ENCODE assay signal across 8 cellular contexts in the genomic region with DNA sequence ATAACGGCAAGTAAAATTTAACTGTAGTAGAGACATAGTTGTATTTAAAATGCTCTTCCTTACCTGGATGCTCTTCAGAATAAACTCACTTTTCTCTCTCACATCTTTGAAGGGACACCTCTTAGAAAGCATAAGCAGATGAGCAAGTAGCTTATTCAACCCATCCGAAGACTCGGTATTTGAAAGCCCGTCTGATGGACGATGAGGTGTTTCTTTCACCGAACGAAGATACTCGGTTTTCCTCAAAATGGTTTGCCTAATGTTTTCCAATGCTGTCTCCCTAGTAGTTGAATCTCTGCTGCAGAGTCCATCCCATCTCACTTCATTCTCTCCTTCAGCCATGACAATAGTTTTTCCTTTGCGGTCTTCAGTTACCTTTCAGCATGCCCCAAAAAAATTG. TPM values are rescaled to one million over a fixed set of nuclear protein-coding genes. Genes with fewer than 3 reads are reported as not detected.
DNase-seq lines count a peak whose midpoint lies in the region; ATAC-seq, FAIRE-seq and TF ChIP-seq lines count a peak whose summit lies in the region.

No MANE protein-coding gene starts in this region.

- TF ChIP-seq CTCF in HEK293 (tag by site-specific recombination; IDR thresholded peaks at IDR 0.05) (no peak), D721Med (IDR thresholded peaks at IDR 0.05; ENCODE audit: insufficient read depth, missing control alignments) (no peak)

- H3K36me3 ChIP-seq in ACC112 (ENCODE audit: insufficient read depth, low read length) (no peaks in the 10 kb centered on the region), HEK293 (ENCODE audit: control insufficient read depth in 2 of 2, insufficient read depth in 1 of 2, low read length in 2 of 2) (no peaks in the 10 kb centered on the region)

- H3K4me3 Mint-ChIP-seq in stimulated activated naive B cell treated with anti-CD40 and anti-IgM and Interleukin-4, amounts not matched to agents 10 μg/mL and 1 μg/mL and 100 μg/mL, for 72 hours, result peak overlapping the region; percentile 92 to 94

- CTCF ChIA-PET in HEK293 (lab: Yijun Ruan, JAX), result interaction anchor here (0.6 to 1.5 kb wide), 5 partner anchors 10 to 1640 kb away, joined by 3 read pairs; no protein-coding TSS in a partner anchor

- H3K4me1 ChIP-seq in ACC112 (ENCODE audit: control insufficient read depth, insufficient read depth, low read length, unreplicated experiment) (peaks cover 21% of the 10 kb centered on the region), HEK293 (ENCODE audit: control insufficient read depth, insufficient read depth, low read length) (peaks cover 6% of the 10 kb centered on the region; the same call in 1 of the 2 replicates)

- H3K27ac ChIP-seq in ACC112 (ENCODE audit: low read depth, low read length) (peak overlapping the region; percentile 92; the same call in 1 of the 2 replicates), HEK293 (ENCODE audit: extremely low read depth, low read depth, low read length) (peak overlapping the region; percentile 94; the same call in 1 of the 2 replicates)

- peaks cover 27 to 46% of the 10 kb centered on the region in 2 donors for H3K4me1 Mint-ChIP-seq in stimulated activated naive B cell treated with anti-CD40 and anti-IgM and Interleukin-4, amounts not matched to agents 10 μg/mL and 1 μg/mL and 100 μg/mL, for 72 hours

- peak overlapping the region; percentile 76 to 96 for H3K27ac Mint-ChIP-seq in activated naive CD4-positive, alpha-beta T cell treated with anti-CD3 and anti-CD28 coated beads, Interleukin-2, amount 50 U/mL, for 72 hours
- H3K27ac Mint-ChIP-seq in stimulated activated naive B cell treated with anti-CD40 and anti-IgM and Interleukin-4, amounts not matched to agents 10 μg/mL and 1 μg/mL and 100 μg/mL, for 72 hours, result peak overlapping the region; percentile 74

- ATAC-seq in activated naive CD4-positive, alpha-beta T cell treated with anti-CD3 and anti-CD28 coated beads, Interleukin-2, amount 50 U/mL, for 72 hours, result no peak
- ATAC-seq in stimulated activated naive B cell treated with anti-CD40 and anti-IgM and Interleukin-4, amounts not matched to agents 10 μg/mL and 1 μg/mL and 100 μg/mL, for 72 hours (replicated peaks), result no peak
- no peak for ATAC-seq in HG03565 (IDR thresholded peaks at IDR 0.05; ENCODE audit: unreplicated experiment)

- H3K9me3 Mint-ChIP-seq in activated naive CD4-positive, alpha-beta T cell treated with anti-CD3 and anti-CD28 coated beads, Interleukin-2, amount 50 U/mL, for 72 hours, result no peaks in the 10 kb centered on the region
- no peaks in the 10 kb centered on the region for H3K9me3 Mint-ChIP-seq in stimulated activated naive B cell treated with anti-CD40 and anti-IgM and Interleukin-4, amounts not matched to agents 10 μg/mL and 1 μg/mL and 100 μg/mL, for 72 hours

- peaks cover 76% of the 10 kb centered on the region for H3K79me2 ChIP-seq in ACC112 (ENCODE audit: control insufficient read depth, insufficient read depth, low read length, unreplicated experiment)

- H3K9me3 ChIP-seq in HEK293 (ENCODE audit: control insufficient read depth, insufficient read depth, low read depth, low read length) (no peaks in the 10 kb centered on the region), iPS-18c (ENCODE audit: control insufficient read depth, insufficient read depth, low read length) (no peaks in the 10 kb centered on the region)

- H3K4me3 ChIP-seq in ACC112 (ENCODE audit: low read depth, low read length) (peak overlapping the region; percentile 85), HEK293 (ENCODE audit: low read depth, low read length) (peak overlapping the region; percentile 61), iPS-18c (ENCODE audit: insufficient read depth, low read depth, low read length) (peak overlapping the region; percentile 67)

- no peak for FAIRE-seq in D721Med (lab: Jason Lieb, UNC)

- peak overlapping the region; percentile 59 for H2AFZ ChIP-seq in ACC112 (ENCODE audit: low read length, unreplicated experiment)

- H3K36me3 Mint-ChIP-seq in activated naive CD4-positive, alpha-beta T cell treated with anti-CD3 and anti-CD28 coated beads, Interleukin-2, amount 50 U/mL, for 72 hours, result peaks cover 2 to 11% of the 10 kb centered on the region in 2 donors
- H3K36me3 Mint-ChIP-seq in stimulated activated naive B cell treated with anti-CD40 and anti-IgM and Interleukin-4, amounts not matched to agents 10 μg/mL and 1 μg/mL and 100 μg/mL, for 72 hours, result peaks cover 0 to 2% of the 10 kb centered on the region in 2 donors

- H3K27me3 ChIP-seq in ACC112 (ENCODE audit: insufficient read depth, low read length), result no peaks in the 10 kb centered on the region

- POLR2A ChIA-PET in HEK293 (lab: Yijun Ruan, JAX), result interaction anchor here (0.5 to 2.7 kb wide), 27 partner anchors 9 to 1874 kb away, joined by 3 to 27 read pairs (median 5); partner anchors contain the start of genes ARMC2, CD164, FOXO3 and PPIL6

- H3K27me3 Mint-ChIP-seq in stimulated activated naive B cell treated with anti-CD40 and anti-IgM and Interleukin-4, amounts not matched to agents 10 μg/mL and 1 μg/mL and 100 μg/mL, for 72 hours, result no peaks in the 10 kb centered on the region

- no peak for DNase-seq in activated naive CD4-positive, alpha-beta T cell treated with anti-CD3 and anti-CD28 coated beads, Interleukin-2, amount 50 U/mL, for 72 hours (ENCODE audit: low spot score in 2 of 2)
- DNase-seq in stimulated activated naive B cell treated with anti-CD40 and anti-IgM and Interleukin-4, amounts not matched to agents 10 μg/mL and 1 μg/mL and 100 μg/mL, for 72 hours, result no peak
- no peak for DNase-seq in NCI-H446 (lab: John Stamatoyannopoulos, UW)
- DNase-seq in D721Med (ENCODE audit: insufficient read length, low spot score), result no peak

TF ChIP-seq in HEK293, 187 proteins besides CTCF, POLR2A, EP300 and RAD21 (continues in another document):
- no peak for TF ChIP-seq ZNF311 (tag by site-specific recombination; IDR thresholded peaks at IDR 0.05; ENCODE audit: borderline replicate concordance)
- no peak for TF ChIP-seq SALL2 (tag by site-specific recombination; IDR thresholded peaks at IDR 0.05; ENCODE audit: borderline replicate concordance)
- TF ChIP-seq ZBTB17 (tag by site-specific recombination; IDR thresholded peaks at IDR 0.05), result peak; percentile 99
- TF ChIP-seq, protein P1, sequence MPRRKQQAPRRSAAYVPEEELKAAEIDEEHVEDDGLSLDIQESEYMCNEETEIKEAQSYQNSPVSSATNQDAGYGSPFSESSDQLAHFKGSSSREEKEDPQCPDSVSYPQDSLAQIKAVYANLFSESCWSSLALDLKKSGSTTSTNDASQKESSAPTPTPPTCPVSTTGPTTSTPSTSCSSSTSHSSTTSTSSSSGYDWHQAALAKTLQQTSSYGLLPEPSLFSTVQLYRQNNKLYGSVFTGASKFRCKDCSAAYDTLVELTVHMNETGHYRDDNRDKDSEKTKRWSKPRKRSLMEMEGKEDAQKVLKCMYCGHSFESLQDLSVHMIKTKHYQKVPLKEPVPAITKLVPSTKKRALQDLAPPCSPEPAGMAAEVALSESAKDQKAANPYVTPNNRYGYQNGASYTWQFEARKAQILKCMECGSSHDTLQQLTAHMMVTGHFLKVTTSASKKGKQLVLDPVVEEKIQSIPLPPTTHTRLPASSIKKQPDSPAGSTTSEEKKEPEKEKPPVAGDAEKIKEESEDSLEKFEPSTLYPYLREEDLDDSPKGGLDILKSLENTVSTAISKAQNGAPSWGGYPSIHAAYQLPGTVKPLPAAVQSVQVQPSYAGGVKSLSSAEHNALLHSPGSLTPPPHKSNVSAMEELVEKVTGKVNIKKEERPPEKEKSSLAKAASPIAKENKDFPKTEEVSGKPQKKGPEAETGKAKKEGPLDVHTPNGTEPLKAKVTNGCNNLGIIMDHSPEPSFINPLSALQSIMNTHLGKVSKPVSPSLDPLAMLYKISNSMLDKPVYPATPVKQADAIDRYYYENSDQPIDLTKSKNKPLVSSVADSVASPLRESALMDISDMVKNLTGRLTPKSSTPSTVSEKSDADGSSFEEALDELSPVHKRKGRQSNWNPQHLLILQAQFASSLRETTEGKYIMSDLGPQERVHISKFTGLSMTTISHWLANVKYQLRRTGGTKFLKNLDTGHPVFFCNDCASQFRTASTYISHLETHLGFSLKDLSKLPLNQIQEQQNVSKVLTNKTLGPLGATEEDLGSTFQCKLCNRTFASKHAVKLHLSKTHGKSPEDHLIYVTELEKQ (tag by site-specific recombination; IDR thresholded peaks at IDR 0.05; ENCODE audit: borderline replicate concordance), result no peak
- TF ChIP-seq, protein P2, sequence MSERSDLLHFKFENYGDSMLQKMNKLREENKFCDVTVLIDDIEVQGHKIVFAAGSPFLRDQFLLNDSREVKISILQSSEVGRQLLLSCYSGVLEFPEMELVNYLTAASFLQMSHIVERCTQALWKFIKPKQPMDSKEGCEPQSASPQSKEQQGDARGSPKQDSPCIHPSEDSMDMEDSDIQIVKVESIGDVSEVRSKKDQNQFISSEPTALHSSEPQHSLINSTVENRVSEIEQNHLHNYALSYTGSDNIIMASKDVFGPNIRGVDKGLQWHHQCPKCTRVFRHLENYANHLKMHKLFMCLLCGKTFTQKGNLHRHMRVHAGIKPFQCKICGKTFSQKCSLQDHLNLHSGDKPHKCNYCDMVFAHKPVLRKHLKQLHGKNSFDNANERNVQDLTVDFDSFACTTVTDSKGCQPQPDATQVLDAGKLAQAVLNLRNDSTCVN (tag by site-specific recombination; optimal IDR thresholded peaks at IDR 0.05), result no peak
- 0 out of 2 replicates have a peak, but pooled peaks have one; percentile 11 for TF ChIP-seq HOXC10 (CRISPR knock-in tag; IDR thresholded peaks at IDR 0.05)
- peak; percentile 33; the same call in 1 of the 2 replicates for TF ChIP-seq ZNF366 (tag by site-specific recombination; conservative IDR thresholded peaks at IDR 0.05)

RNA-seq across cellular contexts. Expression of gene SESN1, which starts 0.9 kb away (rescaled TPM):
- 10 to 100 TPM; 10.3 to 29.1 TPM for total RNA-seq in activated naive CD4-positive, alpha-beta T cell treated with anti-CD3 and anti-CD28 coated beads, Interleukin-2, amount 50 U/mL, for 72 hours

RNA-seq across cellular contexts. Expression of gene CEP57L1, which starts 1.6 kb away (rescaled TPM):
- 10 to 100 TPM; 20.0 to 29.6 TPM for total RNA-seq in activated naive CD4-positive, alpha-beta T cell treated with anti-CD3 and anti-CD28 coated beads, Interleukin-2, amount 50 U/mL, for 72 hours
